In genomic region chr9:112620998-112621694, GRCh38 we compare ENCODE assay signal across 21 cellular contexts.
"Had no signal": no experiment of that assay in that cellular context is flagged by ENCODE, and none has a peak within 500 bp of the region (broad histone marks: within the 10 kb centered on the region; RNA-seq: fewer than 3 reads in every experiment).

No MANE protein-coding gene starts in this region.

- DNase-seq: activated CD4-positive, alpha-beta T cell treated with anti-CD3 and anti-CD28 coated beads for 1 hour; activated CD4-positive, alpha-beta T cell treated with anti-CD3 and anti-CD28 coated beads, Interleukin-2, amount 50 U/mL, for 48 hours; activated CD8-positive, alpha-beta memory T cell treated with anti-CD3 and anti-CD28 coated beads, Interleukin-2, amount 10 ng/mL, durations not matched to agents 7 days and 5 days; activated effector memory CD4-positive, alpha-beta T cell treated with Interleukin-2 at 50 U/mL for 16 hours; activated T-cell treated with anti-CD3 and anti-CD28 coated beads, Interleukin-2, amount 50 U/mL, for 24 hours; amniotic stem cell; body of pancreas; central memory CD4-positive, alpha-beta T cell; effector CD8-positive, alpha-beta T cell; kidney; posterior cingulate gyrus; stimulated activated CD4-positive, alpha-beta T cell treated with anti-CD3 and anti-CD28 coated beads, Interleukin-2, amount 100 ng/mL, for 24 hours; stimulated activated naive CD8-positive, alpha-beta T cell treated with anti-CD3 and anti-CD28 coated beads, Interleukin-15, amount 100 ng/mL, for 72 hours; testis had no signal

- H3K4me2 ChIP-seq: hepatocyte had no signal

- H3K27ac Mint-ChIP-seq: activated CD8-positive, alpha-beta memory T cell treated with anti-CD3 and anti-CD28 coated beads, Interleukin-2, amount 10 ng/mL, durations not matched to agents 7 days and 5 days; activated naive CD4-positive, alpha-beta T cell treated with anti-CD3 and anti-CD28 coated beads, Interleukin-2, amount 50 U/mL, for 24 hours; activated T-cell treated with anti-CD3 and anti-CD28 coated beads, Interleukin-2, amount 50 U/mL, for 24 hours; stimulated activated naive CD8-positive, alpha-beta T cell treated with anti-CD3 and anti-CD28 coated beads, Interleukin-15, amount 100 ng/mL, for 72 hours; T-helper 2 cell treated with Interferon-gamma antibody and Interleukin-4, amounts not matched to agents 5 μg/mL and 100 μg/mL, for 36 hours had no signal

- ATAC-seq: activated CD8-positive, alpha-beta memory T cell treated with anti-CD3 and anti-CD28 coated beads, Interleukin-2, amount 10 ng/mL, durations not matched to agents 7 days and 5 days; body of pancreas; gastroesophageal sphincter; stimulated activated naive CD8-positive, alpha-beta T cell treated with anti-CD3 and anti-CD28 coated beads, Interleukin-15, amount 100 ng/mL, for 72 hours had no signal

- H3K4me3 Mint-ChIP-seq: activated CD8-positive, alpha-beta memory T cell treated with anti-CD3 and anti-CD28 coated beads, Interleukin-2, amount 10 ng/mL, durations not matched to agents 7 days and 5 days; activated naive CD4-positive, alpha-beta T cell treated with anti-CD3 and anti-CD28 coated beads, Interleukin-2, amount 50 U/mL, for 24 hours; activated T-cell treated with anti-CD3 and anti-CD28 coated beads, Interleukin-2, amount 50 U/mL, for 24 hours; stimulated activated naive CD8-positive, alpha-beta T cell treated with anti-CD3 and anti-CD28 coated beads, Interleukin-15, amount 100 ng/mL, for 72 hours; T-helper 2 cell treated with Interferon-gamma antibody and Interleukin-4, amounts not matched to agents 5 μg/mL and 100 μg/mL, for 36 hours had no signal

- H3K27me3 ChIP-seq: body of pancreas, gastroesophageal sphincter, hepatocyte, right atrium auricular region, testis had no signal

- H3K36me3 ChIP-seq: gastroesophageal sphincter, right atrium auricular region had no signal

- H3K4me1 Mint-ChIP-seq: activated CD8-positive, alpha-beta memory T cell treated with anti-CD3 and anti-CD28 coated beads, Interleukin-2, amount 10 ng/mL, durations not matched to agents 7 days and 5 days; activated naive CD4-positive, alpha-beta T cell treated with anti-CD3 and anti-CD28 coated beads, Interleukin-2, amount 50 U/mL, for 24 hours; stimulated activated naive CD8-positive, alpha-beta T cell treated with anti-CD3 and anti-CD28 coated beads, Interleukin-15, amount 100 ng/mL, for 72 hours had no signal

- H3K9me3 Mint-ChIP-seq: activated naive CD4-positive, alpha-beta T cell treated with anti-CD3 and anti-CD28 coated beads, Interleukin-2, amount 50 U/mL, for 24 hours; activated T-cell treated with anti-CD3 and anti-CD28 coated beads, Interleukin-2, amount 50 U/mL, for 24 hours; stimulated activated naive CD8-positive, alpha-beta T cell treated with anti-CD3 and anti-CD28 coated beads, Interleukin-15, amount 100 ng/mL, for 72 hours; T-helper 2 cell treated with Interferon-gamma antibody and Interleukin-4, amounts not matched to agents 5 μg/mL and 100 μg/mL, for 36 hours had no signal

- H2AFZ ChIP-seq: hepatocyte had no signal

- H3K9me3 ChIP-seq: body of pancreas, gastroesophageal sphincter, right atrium auricular region, testis had no signal

- H3K27ac ChIP-seq: body of pancreas, coronary artery, epithelial cell of prostate, gastroesophageal sphincter, hepatocyte, right atrium auricular region, testis had no signal

- H3K4me3 ChIP-seq: body of pancreas, coronary artery, gastroesophageal sphincter, hepatocyte, right atrium auricular region, testis had no signal

- H3K27me3 Mint-ChIP-seq: activated CD8-positive, alpha-beta memory T cell treated with anti-CD3 and anti-CD28 coated beads, Interleukin-2, amount 10 ng/mL, durations not matched to agents 7 days and 5 days; activated naive CD4-positive, alpha-beta T cell treated with anti-CD3 and anti-CD28 coated beads, Interleukin-2, amount 50 U/mL, for 24 hours; activated T-cell treated with anti-CD3 and anti-CD28 coated beads, Interleukin-2, amount 50 U/mL, for 24 hours; stimulated activated naive CD8-positive, alpha-beta T cell treated with anti-CD3 and anti-CD28 coated beads, Interleukin-15, amount 100 ng/mL, for 72 hours had no signal

- H3K4me1 ChIP-seq: body of pancreas, gastroesophageal sphincter, right atrium auricular region, testis had no signal
